20 cellular contexts compared by ENCODE assay signal in genomic region chr11:20874358-20874757, GRCh38.
"Had no signal": no experiment of that assay in that cellular context is flagged by ENCODE, and none has a peak within 500 bp of the region (broad histone marks: within the 10 kb centered on the region; RNA-seq: fewer than 3 reads in every experiment).

No MANE protein-coding gene starts in this region.

- H3K36me3 Mint-ChIP-seq: activated naive CD8-positive, alpha-beta T cell had no signal

- H3K27me3 ChIP-seq: neutrophil, right lobe of liver, tibial nerve had no signal

- H3K4me3 ChIP-seq: left ventricle myocardium inferior, lung, mucosa of descending colon, right lobe of liver, tibial nerve had no signal

- H3K9me3 ChIP-seq: left ventricle myocardium inferior, neutrophil, right lobe of liver, tibial nerve had no signal

- H3K27ac Mint-ChIP-seq: activated naive CD8-positive, alpha-beta T cell; activated T-cell treated with anti-CD3 and anti-CD28 coated beads, Interleukin-2, amount 50 U/mL, for 72 hours; dendritic cell treated with granulocyte-macrophage colony-stimulating factor and Interleukin-4, amounts not matched to agents 40 ng/mL and 50 ng/mL, for 4 days; nephron; progenitor cell of endocrine pancreas had no signal

- H3K4me1 Mint-ChIP-seq: central memory CD8-positive, alpha-beta T cell; nephron had no signal

- H3K36me3 ChIP-seq: left ventricle myocardium inferior, neutrophil, right lobe of liver, tibial nerve had no signal

- H3K9me3 Mint-ChIP-seq: dendritic cell treated with granulocyte-macrophage colony-stimulating factor and Interleukin-4, amounts not matched to agents 40 ng/mL and 50 ng/mL, for 4 days; nephron had no signal

- DNase-seq: activated CD4-positive, alpha-beta T cell treated with anti-CD3 and anti-CD28 coated beads for 4 hours; activated CD4-positive, alpha-beta T cell treated with anti-CD3 and anti-CD28 coated beads, Interleukin-2, amount 50 U/mL, for 4 hours; activated naive CD4-positive, alpha-beta T cell; activated T-cell treated with anti-CD3 and anti-CD28 coated beads for 4 hours; activated T-cell treated with anti-CD3 and anti-CD28 coated beads, Interleukin-2, amount 50 U/mL, for 72 hours; anterior cingulate cortex; left ventricle myocardium inferior; mucosa of descending colon; right lobe of liver; stimulated activated CD4-positive, alpha-beta T cell treated with anti-CD3 and anti-CD28 coated beads, Interleukin-2, amount 100 ng/mL, for 48 hours; stimulated activated naive CD4-positive, alpha-beta T cell treated with Interleukin-2 at 50 U/mL for 16 hours had no signal

- H3K27ac ChIP-seq: epithelial cell of prostate, left ventricle myocardium inferior, neutrophil, right lobe of liver, tibial nerve had no signal

- H3K27me3 Mint-ChIP-seq: activated naive CD8-positive, alpha-beta T cell; central memory CD8-positive, alpha-beta T cell; dendritic cell treated with granulocyte-macrophage colony-stimulating factor and Interleukin-4, amounts not matched to agents 40 ng/mL and 50 ng/mL, for 4 days had no signal

- H3K4me3 Mint-ChIP-seq: activated naive CD8-positive, alpha-beta T cell; activated T-cell treated with anti-CD3 and anti-CD28 coated beads, Interleukin-2, amount 50 U/mL, for 72 hours; central memory CD8-positive, alpha-beta T cell; dendritic cell treated with granulocyte-macrophage colony-stimulating factor and Interleukin-4, amounts not matched to agents 40 ng/mL and 50 ng/mL, for 4 days; nephron had no signal

- H3K4me1 ChIP-seq: left ventricle myocardium inferior, right lobe of liver, tibial nerve had no signal
